ENCODE assay signal across 1 cellular context in the genomic region with DNA sequence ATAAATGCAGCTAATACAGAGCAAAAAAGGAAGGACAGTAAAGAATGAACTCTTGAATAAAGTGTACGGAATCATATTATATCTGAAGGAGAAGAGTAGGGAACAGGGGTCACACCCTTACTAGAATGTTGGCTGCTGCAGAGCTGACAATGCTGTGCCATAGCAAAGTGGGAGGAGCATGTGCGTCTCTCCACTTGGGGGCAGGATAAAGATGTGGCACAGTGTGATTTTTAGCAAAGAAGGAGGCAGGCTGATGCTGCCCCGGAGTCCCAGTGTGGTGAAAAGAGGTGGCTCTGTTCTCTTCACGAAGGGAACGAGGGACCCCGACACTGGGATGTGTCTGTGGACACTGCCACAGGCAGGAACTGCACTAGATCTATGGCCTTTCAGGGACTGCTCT.
TF ChIP-seq lines count a peak whose summit lies in the region.

No MANE protein-coding gene starts in this region.

TF ChIP-seq in GM23338, 12 proteins besides CTCF, POLR2A, EP300 and RAD21 (continued from another document):
- TF ChIP-seq ZNF462 (CRISPR knock-in tag; IDR thresholded peaks at IDR 0.05) (no peak), REST (IDR thresholded peaks at IDR 0.05; ENCODE audit: unreplicated experiment) (no peak), POLR2AphosphoS5 (IDR thresholded peaks at IDR 0.05; ENCODE audit: low read depth) (no peak), JUNB (IDR thresholded peaks at IDR 0.05; ENCODE audit: unreplicated experiment) (no peak), NANOG (IDR thresholded peaks at IDR 0.05; ENCODE audit: borderline replicate concordance) (no peak)
